8 cellular contexts compared by ENCODE assay signal in the genomic region with DNA sequence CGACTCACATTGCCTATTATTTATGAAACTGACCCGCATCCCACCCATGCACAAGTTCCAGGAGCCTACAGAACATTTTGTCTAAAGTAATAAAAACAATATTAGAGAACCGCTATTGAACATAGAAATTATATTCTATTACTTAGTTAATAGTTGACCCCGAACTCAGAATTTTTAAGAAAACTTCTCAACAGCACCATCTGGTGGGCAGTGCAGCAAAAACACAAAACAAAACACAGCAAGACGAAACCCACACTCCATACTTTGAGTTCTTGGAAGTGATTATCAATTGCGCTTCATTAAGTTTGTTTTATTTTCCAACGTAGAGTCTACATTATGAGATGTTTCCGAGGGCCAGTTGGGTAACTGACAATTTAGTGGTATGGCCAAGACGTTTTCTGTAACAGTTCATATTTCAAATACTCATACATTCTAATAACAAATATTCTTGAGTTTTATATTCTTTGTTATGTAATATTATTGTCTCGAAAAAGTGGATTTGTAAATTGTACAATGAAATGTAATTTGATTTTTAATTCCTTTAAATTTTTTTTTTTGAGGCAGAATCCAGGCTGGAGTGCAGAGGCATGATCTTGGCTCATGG. TPM values are rescaled to one million over a fixed set of nuclear protein-coding genes. Genes with fewer than 3 reads are reported as not detected.
A peak's percentile ranks its signal among the peaks of the same experiment; 100 is the strongest.
DNase-seq lines count a peak whose midpoint lies in the region; ATAC-seq, FAIRE-seq and TF ChIP-seq lines count a peak whose summit lies in the region.

No MANE protein-coding gene starts in this region.

- no peak overlapping the region for H4K5ac ChIP-seq in IMR-90 (ENCODE audit: low read depth, low read length)
- no peak overlapping the region for H4K5ac ChIP-seq in H1 (ENCODE audit: insufficient read length, low read depth, low read length)

- no peak overlapping the region for H3K4ac ChIP-seq in IMR-90 (ENCODE audit: low read depth, low read length)
- no peak overlapping the region for H3K4ac ChIP-seq in H1 (replicated peaks; ENCODE audit: insufficient read length, low read depth, low read length)

- CTCF ChIA-PET in IMR-90 (lab: Yijun Ruan, JAX) (interaction anchor here (0.8 to 1.6 kb wide), 5 partner anchors 8 to 302 kb away, joined by 3 to 9 read pairs (median 5); no protein-coding TSS in a partner anchor), H1 (lab: Charles Lee; ENCODE audit: partially characterized antibody) (interaction anchor here (0.6 to 5.1 kb wide), 39 partner anchors 8 to 398 kb away, joined by 3 to 49 read pairs (median 5); no protein-coding TSS in a partner anchor)

- ATAC-seq in IMR-90 (ENCODE audit: low read depth) = peak; percentile 70
- no peak for ATAC-seq in naive B cell (ENCODE audit: low read depth in 2 of 2)
- no peak for ATAC-seq in HG03457 (IDR thresholded peaks at IDR 0.05; ENCODE audit: unreplicated experiment)

- no peaks in the 10 kb centered on the region for H3K79me2 ChIP-seq in H1 (ENCODE audit: control insufficient read depth in 1 of 2, insufficient read depth in 2 of 2, low read length in 2 of 2)

- no peak overlapping the region for H3K18ac ChIP-seq in IMR-90 (ENCODE audit: low read depth, low read length)
- H3K18ac ChIP-seq in H1 (ENCODE audit: extremely low read depth, low read length) = no peak overlapping the region

- no peak overlapping the region for H3K27ac Mint-ChIP-seq in naive B cell

- 0 out of 2 replicates have a peak, but pooled peaks cover 3% of the 10 kb centered on the region for H3K23me2 ChIP-seq in H1 (ENCODE audit: low read depth, low read length)

- no peak overlapping the region for H2AFZ ChIP-seq in IMR-90 (replicated peaks; ENCODE audit: low read length, poor library complexity)
- no peak overlapping the region; the same call in 1 of the 2 replicates for H2AFZ ChIP-seq in H1 (ENCODE audit: low read length)

- H3K56ac ChIP-seq in IMR-90 (ENCODE audit: extremely low read depth, insufficient read depth, low read length) = no peak overlapping the region
- no peak overlapping the region for H3K56ac ChIP-seq in H1 (replicated peaks; ENCODE audit: insufficient read length, low read depth, low read length)

- TF ChIP-seq POLR2A in IMR-90 (IDR thresholded peaks at IDR 0.05; ENCODE audit: low read depth, low read length) (no peak), H1 (IDR thresholded peaks at IDR 0.05; ENCODE audit: control extremely low read depth in 1 of 2, low read depth in 2 of 2, low read length in 2 of 2) (no peak)

- FAIRE-seq in RCC 7860 (lab: Jason Lieb, UNC) (peak; percentile 78), H1 (lab: Jason Lieb, UNC) (peak; percentile 63)

- peaks cover 6 to 14% (median 11%) of the 10 kb centered on the region in 3 donors for H3K4me1 Mint-ChIP-seq in naive B cell

- H2BK20ac ChIP-seq in IMR-90 (ENCODE audit: low read depth, low read length) = no peak overlapping the region
- H2BK20ac ChIP-seq in H1 (ENCODE audit: low read length) = no peak overlapping the region

- H3K4me3 ChIP-seq in IMR-90 (ENCODE audit: insufficient read depth, low read depth, low read length) (no peak overlapping the region), H1 (ENCODE audit: extremely low read depth in 1 of 4, insufficient read depth in 2 of 4, low read depth in 3 of 4, low read length in 4 of 4) (no peak overlapping the region)

- peak; percentile 52 for DNase-seq in DMS53 (lab: John Stamatoyannopoulos, UW)
- no peak for DNase-seq in DMS53 treated with DMSO at 0.1 percent for 48 hours (lab: John Stamatoyannopoulos, UW; ENCODE audit: unreplicated experiment)
- peak; percentile 40 for DNase-seq in IMR-90
- DNase-seq in RCC 7860 (ENCODE audit: low spot score) = no peak
- peak in 1 of 2 experiments; percentile 71 for DNase-seq in H1 (ENCODE audit: low read depth in 1 of 2, low spot score in 2 of 2)
- peak; percentile 7 for DNase-seq in naive B cell
- DNase-seq in GM19238 (ENCODE audit: insufficient read length, low spot score) = no peak

- H3K9me3 Mint-ChIP-seq in naive B cell = no peaks in the 10 kb centered on the region

- H3K9ac ChIP-seq in IMR-90 (ENCODE audit: low read depth, low read length) (no peak overlapping the region), H1 (replicated peaks in 1 of 4; ENCODE audit: extremely low read depth in 1 of 4, low read depth in 3 of 4, low read length in 3 of 4) (no peak overlapping the region)

- intact Hi-C loops in IMR-90 (cut with micrococcal nuclease) = loop anchor here (1.0 to 2.0 kb wide), 2 partner anchors 92 to 302 kb away; no protein-coding TSS in a partner anchor

- no peak overlapping the region for H3K27ac ChIP-seq in IMR-90 (ENCODE audit: insufficient read depth, low read length)
- no peak overlapping the region for H3K27ac ChIP-seq in H1 (ENCODE audit: low read depth, low read length)

- H2BK120ac ChIP-seq in IMR-90 (ENCODE audit: low read depth, low read length) = no peak overlapping the region
- no peak overlapping the region for H2BK120ac ChIP-seq in H1 (replicated peaks; ENCODE audit: low read depth, low read length)

- H2BK15ac ChIP-seq in IMR-90 (ENCODE audit: low read depth, low read length) = no peak overlapping the region
- no peak overlapping the region for H2BK15ac ChIP-seq in H1 (ENCODE audit: low read length)

- dilution Hi-C loops in IMR-90 (cut with HindIII; ENCODE audit: low sequenced_read_pairs, unreplicated experiment) = no loop called here

- no peak overlapping the region for H3K4me3 Mint-ChIP-seq in naive B cell

- H3K4me2 ChIP-seq in IMR-90 (ENCODE audit: low read depth, low read length) = no peak overlapping the region
- no peak overlapping the region for H3K4me2 ChIP-seq in H1 (ENCODE audit: insufficient read depth in 1 of 2, low read depth in 2 of 2, low read length in 2 of 2)

- H2BK12ac ChIP-seq in H1 (ENCODE audit: low read depth, low read length) = no peak overlapping the region

- TF ChIP-seq RAD21 in IMR-90 (IDR thresholded peaks at IDR 0.05; ENCODE audit: low read length) = peak; percentile 57
- TF ChIP-seq RAD21 in H1 (IDR thresholded peaks at IDR 0.05 in 1 of 2, conservative IDR thresholded peaks at IDR 0.05 in 1 of 2; ENCODE audit: low read depth in 2 of 2, low read length in 2 of 2) = peak; percentile 68

- no peak overlapping the region for H4K91ac ChIP-seq in IMR-90 (ENCODE audit: insufficient read depth, low read depth, low read length)
- H4K91ac ChIP-seq in H1 (replicated peaks; ENCODE audit: insufficient read length, low read length) = no peak overlapping the region

- H3K79me1 ChIP-seq in IMR-90 (ENCODE audit: low read depth in 1 of 2, low read length in 2 of 2) (no peaks in the 10 kb centered on the region), H1 (ENCODE audit: low read depth, low read length) (no peaks in the 10 kb centered on the region)

- H3K27me3 Mint-ChIP-seq in naive B cell = peaks cover 5 to 6% (median 5%) of the 10 kb centered on the region in 3 donors

- TF ChIP-seq CTCF in IMR-90 (conservative IDR thresholded peaks at IDR 0.05; ENCODE audit: low read depth, low read length) (peak; percentile 62), H1 (IDR thresholded peaks at IDR 0.05; ENCODE audit: control extremely low read depth in 1 of 3, insufficient read depth in 1 of 3, low read depth in 1 of 3, low read length in 3 of 3) (peak in 2 of 3 experiments; percentile 58 to 68; a peak in 3 of 4 replicates)

- H2BK5ac ChIP-seq in IMR-90 (ENCODE audit: low read depth, low read length, poor library complexity, severe bottlenecking) (no peak overlapping the region), H1 (ENCODE audit: low read depth, low read length) (no peak overlapping the region)

- H3K36me3 ChIP-seq in IMR-90 (ENCODE audit: control insufficient read depth, insufficient read depth, low read length) = no peaks in the 10 kb centered on the region
- no peaks in the 10 kb centered on the region for H3K36me3 ChIP-seq in H1 (ENCODE audit: control insufficient read depth in 2 of 4, insufficient read depth in 4 of 4, low read length in 3 of 4)

- no peaks in the 10 kb centered on the region for H3K36me3 Mint-ChIP-seq in naive B cell

- H4K20me1 ChIP-seq in IMR-90 (ENCODE audit: insufficient read depth, low read length) = no peaks in the 10 kb centered on the region
- H4K20me1 ChIP-seq in H1 (replicated peaks in 1 of 2; ENCODE audit: control insufficient read depth in 1 of 2, insufficient read depth in 2 of 2, low read length in 2 of 2) = no peaks in the 10 kb centered on the region

- H3K14ac ChIP-seq in IMR-90 (replicated peaks; ENCODE audit: low read depth, low read length) (no peak overlapping the region), H1 (ENCODE audit: insufficient read length) (no peak overlapping the region)

- no peak for TF ChIP-seq EP300 in H1 (IDR thresholded peaks at IDR 0.05; ENCODE audit: borderline replicate concordance in 1 of 2, low read depth in 2 of 2, low read length in 2 of 2)

- H3K9me3 ChIP-seq in IMR-90 (ENCODE audit: control insufficient read depth, insufficient read depth, low read length) = no peaks in the 10 kb centered on the region
- no peaks in the 10 kb centered on the region for H3K9me3 ChIP-seq in H1 (ENCODE audit: insufficient read depth in 2 of 2, low read depth in 1 of 2, low read length in 1 of 2)

- POLR2A ChIA-PET in IMR-90 (lab: Charles Lee; ENCODE audit: unreplicated experiment) (no interaction called here), H1 (lab: Charles Lee; ENCODE audit: partially characterized antibody) (interaction anchor here (1.0 to 1.5 kb wide), 2 partner anchors 17 to 92 kb away, joined by 4 to 5 read pairs; no protein-coding TSS in a partner anchor)

- BruUV-seq in IMR-90 (replicated peaks; lab: Mats Ljungman, UMichigan) = no TSS peak

- peaks cover 12% of the 10 kb centered on the region for H3K27me3 ChIP-seq in IMR-90 (ENCODE audit: control insufficient read depth, insufficient read depth, low read length)
- H3K27me3 ChIP-seq in H1 (replicated peaks in 1 of 4; ENCODE audit: control insufficient read depth in 3 of 4, extremely low read depth in 1 of 4, insufficient read depth in 3 of 4, low read length in 3 of 4) = no peaks in the 10 kb centered on the region

- no peak overlapping the region for H2AK9ac ChIP-seq in IMR-90 (replicated peaks; ENCODE audit: low read depth, low read length, poor library complexity)

- H4K8ac ChIP-seq in IMR-90 (ENCODE audit: low read depth in 2 of 2, low read length in 2 of 2) (no peak overlapping the region), H1 (ENCODE audit: extremely low read depth, insufficient read depth, low read length) (no peak overlapping the region)

- H2AK5ac ChIP-seq in IMR-90 (ENCODE audit: low read depth, low read length) = no peak overlapping the region
- no peak overlapping the region for H2AK5ac ChIP-seq in H1 (ENCODE audit: low read depth, low read length)

- H3K4me1 ChIP-seq in IMR-90 (ENCODE audit: control insufficient read depth, insufficient read depth, low read length) = peaks cover 6% of the 10 kb centered on the region; the same call in 1 of the 2 replicates
- H3K4me1 ChIP-seq in H1 (replicated peaks in 1 of 4; ENCODE audit: control insufficient read depth in 3 of 4, insufficient read depth in 4 of 4, low read length in 3 of 4) = peaks cover 3 to 16% (median 7%) of the 10 kb centered on the region in 4 experiments; a peak in 6 of 7 replicates

- no peaks in the 10 kb centered on the region for H3K9me1 ChIP-seq in IMR-90 (ENCODE audit: insufficient read depth, low read length)

- H3K23ac ChIP-seq in IMR-90 (ENCODE audit: low read depth, low read length) (no peak overlapping the region), H1 (ENCODE audit: insufficient read length) (no peak overlapping the region)

- no CpG with 5 or more reads among the region's 10 CpGs for WGBS in IMR-90 (ENCODE audit: extremely low coverage in 2 of 2, insufficient read length in 1 of 2), 2 experiments
- WGBS in H1 (ENCODE audit: extremely low coverage in 1 of 2, insufficient coverage in 1 of 2, insufficient read length in 1 of 2, insufficient replicate concordance in 2 of 2, low coverage in 1 of 2, low lambda C conversion rate in 2 of 2, missing lambda C conversion rate in 1 of 2), 2 experiments = 36% methylated on average over 10 of the region's 10 CpGs; no CpG with 5 or more reads in 1 of the 2 experiments

- in situ Hi-C loops in IMR-90 (cut with MboI; ENCODE audit: low sequenced_read_pairs) = loop anchor here (25.0 kb wide), 1 partner anchor 290 kb away; no protein-coding TSS in a partner anchor

RNA-seq across cellular contexts. Expression of a gene that starts 24.0 kb away (rescaled TPM):
- 1.8 and 2.8 TPM in 2 replicates for total RNA-seq in IMR-90 (2012; rRNA removed)
- polyA plus RNA-seq in IMR-90 (2012; rRNA removed) (0.89 and 0.96 TPM in 2 replicates), H1 (2011; rRNA removed) (1.1 and 1.7 TPM in 2 replicates), naive B cell (ENCODE audit: low read depth in 6 of 6) (not detected)
- polyA plus RNA-seq in IMR-90 (2012; cell fraction: cytosol; rRNA removed) = 0.35 and 0.63 TPM in 2 replicates
- polyA plus RNA-seq in IMR-90 (2012; cell fraction: nucleus; rRNA removed; ENCODE audit: low replicate concordance) = 0.28 and 0.45 TPM in 2 replicates
- total RNA-seq in H1 (2021; fragmentation: NEBNext Ultra II Directional; extraction: Animal tissue kit (Norgen Biotek cat#: 25700)) = 1.8 and 2.0 TPM in 2 replicates
- 0.85 TPM for polyA plus RNA-seq in H1 (2011; cell fraction: cytosol; rRNA removed)
- polyA plus RNA-seq in H1 (2011; cell fraction: nucleus; rRNA removed) = 0.68 TPM
- 1.2 to 1.3 TPM (median 1.2 TPM) in 4 replicates for polyA plus RNA-seq in H1 (2012, experiment 1 of 2)
- polyA plus RNA-seq in H1 (2012, experiment 2 of 2) = 0.18 TPM
- 0.85 TPM for polyA plus RNA-seq in H1 (2013, experiment 1 of 2)
- polyA plus RNA-seq in H1 (2013, experiment 2 of 2) = 0.79 TPM
- 4.0 and 5.3 TPM in 2 replicates for polyA minus RNA-seq in H1 (2011; rRNA and poly(A)+ RNA removed)
- polyA minus RNA-seq in H1 (2011; cell fraction: cytosol; rRNA and poly(A)+ RNA removed) = 1.5 TPM
- 0.90 TPM for polyA minus RNA-seq in H1 (2011; cell fraction: nucleus; rRNA and poly(A)+ RNA removed)

Comparison
In these comparisons a context has a peak if more than half of its experiments do, and no peak if none do; other contexts are left out.
1. DNase-seq: peak in DMS53 (single experiment), IMR-90 (single experiment) and naive B cell (single experiment); none in DMS53 treated with DMSO at 0.1 percent for 48 hours (single experiment), RCC 7860 (single experiment) and GM19238 (single experiment).